In the genomic region with DNA sequence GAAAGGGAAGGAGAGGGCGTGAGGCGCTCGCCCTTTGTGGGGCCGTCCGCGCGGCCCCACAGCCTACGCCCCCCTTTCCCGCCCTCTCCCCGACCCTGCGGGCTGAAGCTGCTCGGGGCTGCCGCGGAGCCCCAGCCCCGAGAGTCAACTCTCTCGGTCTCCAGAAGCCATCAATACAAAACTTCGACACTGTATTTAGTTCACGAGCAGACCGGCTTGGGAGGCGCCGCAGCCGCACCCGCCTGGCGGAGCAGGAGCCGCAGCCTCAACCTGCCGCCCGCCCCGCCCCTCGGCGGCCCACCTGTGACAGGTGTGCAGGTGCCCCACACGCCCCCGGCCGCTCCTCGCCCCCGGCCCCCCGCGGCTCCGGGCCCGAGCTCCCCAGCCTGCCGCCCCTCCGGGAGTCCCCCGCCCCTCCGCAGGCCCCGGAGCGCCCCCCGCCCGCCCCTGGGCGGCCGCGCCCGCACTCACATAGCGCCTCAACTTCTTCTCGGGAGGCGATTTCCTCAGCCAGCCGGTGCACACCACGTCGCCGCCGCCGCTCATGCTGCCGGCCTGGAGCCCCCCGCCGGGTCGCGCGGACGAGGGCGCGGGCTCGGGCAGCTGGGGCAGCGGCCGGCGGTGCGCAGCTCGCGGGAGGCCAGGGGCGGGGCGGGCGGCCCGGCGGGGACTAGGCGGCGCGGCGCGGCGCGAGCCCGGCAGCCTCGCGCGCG, we compare ENCODE assay signal across 7 cellular contexts. TPM values are rescaled to one million over a fixed set of nuclear protein-coding genes. Genes with fewer than 3 reads are reported as not detected.
A peak's percentile ranks its signal among the peaks of the same experiment; 100 is the strongest.
DNase-seq lines count a peak whose midpoint lies in the region; ATAC-seq and TF ChIP-seq lines count a peak whose summit lies in the region.

A gene with protein sequence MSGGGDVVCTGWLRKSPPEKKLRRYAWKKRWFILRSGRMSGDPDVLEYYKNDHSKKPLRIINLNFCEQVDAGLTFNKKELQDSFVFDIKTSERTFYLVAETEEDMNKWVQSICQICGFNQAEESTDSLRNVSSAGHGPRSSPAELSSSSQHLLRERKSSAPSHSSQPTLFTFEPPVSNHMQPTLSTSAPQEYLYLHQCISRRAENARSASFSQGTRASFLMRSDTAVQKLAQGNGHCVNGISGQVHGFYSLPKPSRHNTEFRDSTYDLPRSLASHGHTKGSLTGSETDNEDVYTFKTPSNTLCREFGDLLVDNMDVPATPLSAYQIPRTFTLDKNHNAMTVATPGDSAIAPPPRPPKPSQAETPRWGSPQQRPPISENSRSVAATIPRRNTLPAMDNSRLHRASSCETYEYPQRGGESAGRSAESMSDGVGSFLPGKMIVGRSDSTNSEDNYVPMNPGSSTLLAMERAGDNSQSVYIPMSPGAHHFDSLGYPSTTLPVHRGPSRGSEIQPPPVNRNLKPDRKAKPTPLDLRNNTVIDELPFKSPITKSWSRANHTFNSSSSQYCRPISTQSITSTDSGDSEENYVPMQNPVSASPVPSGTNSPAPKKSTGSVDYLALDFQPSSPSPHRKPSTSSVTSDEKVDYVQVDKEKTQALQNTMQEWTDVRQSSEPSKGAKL (minus strand): TSS at position 646 of the 713 bp plus-strand sequence. CDS start 100 bp downstream, at position 546.

- intact Hi-C loops in upper lobe of right lung (cut with DNase I) = loop anchor here (10.0 kb wide), 1 partner anchor 193 kb away; no protein-coding TSS in a partner anchor

- H3K36me3 Mint-ChIP-seq in T-cell (no peaks in the 10 kb centered on the region), mesothelial cell of epicardium (no peaks in the 10 kb centered on the region)

- TF ChIP-seq CTCF in mesothelial cell of epicardium (IDR thresholded peaks at IDR 0.05; ENCODE audit: unreplicated experiment) (no peak), upper lobe of right lung (IDR thresholded peaks at IDR 0.05) (no peak)

- H3K27me3 Mint-ChIP-seq in T-cell (peaks cover 16 to 19% of the 10 kb centered on the region in 2 donors), mesothelial cell of epicardium (ENCODE audit: low read depth) (no peaks in the 10 kb centered on the region)

- DNase-seq in T-cell (peak in 21 of 34 experiments; percentile 10 to 52 (median 29)), mesothelial cell of epicardium (ENCODE audit: low spot score in 2 of 2, unreplicated experiment in 2 of 2) (peak in 1 of 2 experiments; percentile 62), upper lobe of right lung (no peak), DMS114 treated with DMSO at 0.1 percent for 48 hours (lab: John Stamatoyannopoulos, UW; ENCODE audit: unreplicated experiment) (no peak)
- DNase-seq in effector CD8-positive, alpha-beta T cell (lab: John Stamatoyannopoulos, UW) = peak; percentile 23

- H3K9me3 Mint-ChIP-seq in T-cell (no peaks in the 10 kb centered on the region), mesothelial cell of epicardium (no peaks in the 10 kb centered on the region)

- peaks cover 17 to 37% (median 22%) of the 10 kb centered on the region in 3 donors for H3K4me1 Mint-ChIP-seq in T-cell
- peaks cover 38% of the 10 kb centered on the region for H3K4me1 Mint-ChIP-seq in mesothelial cell of epicardium

- peak within 1 kb of the TSS; percentile 66 to 86 for H3K27ac Mint-ChIP-seq in T-cell
- H3K27ac Mint-ChIP-seq in mesothelial cell of epicardium = peak within 1 kb of the TSS; percentile 99

- H3K4me3 Mint-ChIP-seq in T-cell (peak within 1 kb of the TSS; percentile 87 to 94 (median 94)), mesothelial cell of epicardium (peak within 1 kb of the TSS; percentile 99)

- peak within 1 kb of the TSS; percentile 96 for H3K27ac ChIP-seq in upper lobe of right lung

- CTCF ChIA-PET in T-cell (lab: Charles Lee) = interaction anchor here (0.5 to 5.7 kb wide), 10 partner anchors 12 to 296 kb away, joined by 3 to 62 read pairs (median 3); a partner anchor contains a TSS

- POLR2A ChIA-PET in T-cell (lab: Charles Lee) = interaction anchor here in 1 of 2 donors (0.7 kb wide), 1 partner anchor 147 kb away, joined by 6 read pairs; no protein-coding TSS in a partner anchor

- H3K36me3 ChIP-seq in upper lobe of right lung = no peaks in the 10 kb centered on the region

- H3K4me3 ChIP-seq in upper lobe of right lung = peak within 1 kb of the TSS; percentile 78

- ATAC-seq in GM19035 (IDR thresholded peaks at IDR 0.05; ENCODE audit: unreplicated experiment) (peak; percentile 16), HG03045 (IDR thresholded peaks at IDR 0.05; ENCODE audit: unreplicated experiment) (peak; percentile 9), T-cell (replicated peaks in 1 of 4) (peak; percentile 37 to 48 (median 46)), upper lobe of right lung (peak; percentile 0)

- peaks cover 44% of the 10 kb centered on the region for H3K4me1 ChIP-seq in upper lobe of right lung

- H3K9me3 ChIP-seq in upper lobe of right lung = no peaks in the 10 kb centered on the region

- no peaks in the 10 kb centered on the region for H3K27me3 ChIP-seq in upper lobe of right lung

RNA-seq across cellular contexts. Expression of the gene that starts here (rescaled TPM):
- total RNA-seq in T-cell (10 to 100 TPM in 2 of 5 donors, 1 to 10 TPM in 3; 5.4 to 17.2 (median 8.8) TPM), mesothelial cell of epicardium (38.9 to 43.6 TPM (median 39.9 TPM) in 3 replicates), upper lobe of right lung (65.8 TPM)

Comparison
In these comparisons a context has a peak if more than half of its experiments do, and no peak if none do; other contexts are left out.
1. DNase-seq: peak in T-cell (21 of 34) and effector CD8-positive, alpha-beta T cell (single experiment); none in upper lobe of right lung (single experiment) and DMS114 treated with DMSO at 0.1 percent for 48 hours (single experiment).
2. Peak in every context shown above with its lines, with median percentiles within 50 percentile points of each other: ATAC-seq.